In genomic region chr2:120252207-120253020, GRCh38 we compare ENCODE assay signal across 8 cellular contexts. TPM values are rescaled to one million over a fixed set of nuclear protein-coding genes. Genes with fewer than 3 reads are reported as not detected.
A peak's percentile ranks its signal among the peaks of the same experiment; 100 is the strongest.
DNase-seq lines count a peak whose midpoint lies in the region; ATAC-seq, FAIRE-seq and TF ChIP-seq lines count a peak whose summit lies in the region.

A gene with protein sequence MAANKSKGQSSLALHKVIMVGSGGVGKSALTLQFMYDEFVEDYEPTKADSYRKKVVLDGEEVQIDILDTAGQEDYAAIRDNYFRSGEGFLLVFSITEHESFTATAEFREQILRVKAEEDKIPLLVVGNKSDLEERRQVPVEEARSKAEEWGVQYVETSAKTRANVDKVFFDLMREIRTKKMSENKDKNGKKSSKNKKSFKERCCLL (plus strand): TSS chr2:120252852. CDS start chr2:120278665, 25,813 bp downstream.

- H3K9me2 ChIP-seq in Loucy (replicated peaks; ENCODE audit: low read depth, low read length) = no peaks in the 10 kb centered on the region

- H3K9me3 ChIP-seq in Loucy (ENCODE audit: insufficient read depth, low read depth, low read length) = no peaks in the 10 kb centered on the region

- TF ChIP-seq POLR2A in H54 (IDR thresholded peaks at IDR 0.05; ENCODE audit: low read depth, low read length) = peak; percentile 88
- TF ChIP-seq POLR2A in Raji (IDR thresholded peaks at IDR 0.05; ENCODE audit: insufficient read depth, low read depth, low read length) = peak; percentile 59

- peak within 1 kb of the TSS; percentile 83 for H3K9ac ChIP-seq in Loucy (ENCODE audit: low read depth, low read length, poor library complexity, severe bottlenecking)

- no peaks in the 10 kb centered on the region for H3K27me3 ChIP-seq in Loucy (ENCODE audit: insufficient read depth, low read length, poor library complexity, severe bottlenecking)

- peaks cover 48 to 53% of the 10 kb centered on the region in 2 donors for H3K4me1 Mint-ChIP-seq in natural killer cell treated with Interleukin-12 subunit alpha and Interleukin-12 subunit beta and Interleukin-15 and Interleukin-18, amount 100 ng/mL, for 72 hours (ENCODE audit: low read depth in 2 of 2)

- no peaks in the 10 kb centered on the region for H3K36me3 Mint-ChIP-seq in natural killer cell treated with Interleukin-12 subunit alpha and Interleukin-12 subunit beta and Interleukin-15 and Interleukin-18, amount 100 ng/mL, for 72 hours

- H3K27me3 Mint-ChIP-seq in natural killer cell treated with Interleukin-12 subunit alpha and Interleukin-12 subunit beta and Interleukin-15 and Interleukin-18, amount 100 ng/mL, for 72 hours = peaks cover 10 to 17% of the 10 kb centered on the region in 2 donors

- FAIRE-seq in H54 (lab: Jason Lieb, UNC) = peak; percentile 65

- H3K79me2 ChIP-seq in Loucy (ENCODE audit: insufficient read depth, low read length) = peaks cover 31% of the 10 kb centered on the region

- peak within 1 kb of the TSS; percentile 79 for H3K4me3 ChIP-seq in Loucy (ENCODE audit: low read length, poor library complexity, severe bottlenecking)

- H3K36me3 ChIP-seq in Loucy (ENCODE audit: insufficient read depth, low read length) = no peaks in the 10 kb centered on the region

- no peaks in the 10 kb centered on the region for H3F3A ChIP-seq in Loucy (ENCODE audit: low read depth)

- H3K9me3 Mint-ChIP-seq in natural killer cell treated with Interleukin-12 subunit alpha and Interleukin-12 subunit beta and Interleukin-15 and Interleukin-18, amount 100 ng/mL, for 72 hours = no peaks in the 10 kb centered on the region

- DNase-seq in EL (peak; percentile 99), H54 (ENCODE audit: insufficient read length, low spot score) (peak; percentile 96), fibroblast of peridontal ligament (ENCODE audit: extremely low read depth) (peak; percentile 96)
- DNase-seq in activated T-helper 9 cell treated with anti-CD3 and anti-CD28 coated beads, Interleukin-2, amount 50 U/mL, for 16 hours (ENCODE audit: low read depth) = peak; percentile 99
- DNase-seq in natural killer cell treated with Interleukin-12 subunit alpha and Interleukin-12 subunit beta and Interleukin-15 and Interleukin-18, amount 100 ng/mL, for 72 hours (ENCODE audit: low spot score) = peak; percentile 100
- peak; percentile 99 for DNase-seq in stimulated activated naive CD8-positive, alpha-beta T cell treated with anti-CD3 and anti-CD28 coated beads, Interleukin-15, Interleukin-2, amounts not matched to agents 100 U/mL and 50 U/mL, for 24 hours

- peak within 1 kb of the TSS; percentile 99 for H2AFZ ChIP-seq in Loucy (ENCODE audit: low read length)

- peak within 1 kb of the TSS; percentile 72 to 76 for H3K27ac Mint-ChIP-seq in natural killer cell treated with Interleukin-12 subunit alpha and Interleukin-12 subunit beta and Interleukin-15 and Interleukin-18, amount 100 ng/mL, for 72 hours

- H3K4me1 ChIP-seq in Loucy (ENCODE audit: insufficient read depth, low read length, poor library complexity, severe bottlenecking) = peaks cover 58% of the 10 kb centered on the region

- peak; percentile 96 for ATAC-seq in natural killer cell treated with Interleukin-12 subunit alpha and Interleukin-12 subunit beta and Interleukin-15 and Interleukin-18, amount 100 ng/mL, for 72 hours
- peak; percentile 95 for ATAC-seq in stimulated activated naive CD8-positive, alpha-beta T cell treated with anti-CD3 and anti-CD28 coated beads, Interleukin-15, Interleukin-2, amounts not matched to agents 100 U/mL and 50 U/mL, for 24 hours

- TF ChIP-seq CTCF in Loucy (conservative IDR thresholded peaks at IDR 0.05; ENCODE audit: low read length) = no peak

- peak within 1 kb of the TSS; percentile 95 for H3K4me2 ChIP-seq in Loucy (ENCODE audit: low read depth, low read length, poor library complexity, severe bottlenecking)

- H3K4me3 Mint-ChIP-seq in natural killer cell treated with Interleukin-12 subunit alpha and Interleukin-12 subunit beta and Interleukin-15 and Interleukin-18, amount 100 ng/mL, for 72 hours = peak within 1 kb of the TSS; percentile 99

- no peaks in the 10 kb centered on the region for H4K20me1 ChIP-seq in Loucy (ENCODE audit: insufficient read depth, low read length, poor library complexity, severe bottlenecking)

RNA-seq across cellular contexts. Expression of the gene that starts here (rescaled TPM):
- total RNA-seq in natural killer cell treated with Interleukin-12 subunit alpha and Interleukin-12 subunit beta and Interleukin-15 and Interleukin-18, amount 100 ng/mL, for 72 hours = 10 to 100 TPM; 40.1 to 43.2 TPM

Comparison
In these comparisons a context has a peak if more than half of its experiments do, and no peak if none do; other contexts are left out.
1. Peak in every context shown above with its lines: DNase-seq, ATAC-seq and H3K4me3 ChIP-seq.